In the genomic region with DNA sequence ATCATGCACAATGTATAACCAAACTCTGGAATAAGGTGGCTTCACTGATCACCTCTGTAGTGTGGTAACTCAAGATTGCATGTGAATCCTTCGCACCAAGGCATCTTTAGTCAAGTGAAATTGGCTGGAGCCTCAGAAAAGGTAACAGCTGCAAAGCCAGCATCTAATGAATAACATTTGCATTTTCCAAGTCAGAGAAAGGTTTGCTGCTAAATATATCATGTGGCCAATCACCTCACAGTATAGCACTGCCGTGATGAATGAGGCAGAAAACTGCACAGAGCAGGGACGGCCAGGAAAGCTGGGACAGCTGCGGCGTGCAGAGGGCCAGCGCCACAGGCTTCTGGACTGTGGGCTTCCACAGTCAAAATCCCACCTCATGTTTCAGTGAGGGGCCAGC, we compare ENCODE assay signal across 1 cellular context.
A peak's percentile ranks its signal among the peaks of the same experiment; 100 is the strongest.
TF ChIP-seq lines count a peak whose summit lies in the region.

No MANE protein-coding gene starts in this region.

TF ChIP-seq in GM12878, 131 proteins besides CTCF, POLR2A, EP300 and RAD21 (continues in another document):
- TF ChIP-seq KAT2A (conservative IDR thresholded peaks at IDR 0.05; ENCODE audit: control insufficient read depth, low read depth, low read length), result no peak
- TF ChIP-seq, protein P1, sequence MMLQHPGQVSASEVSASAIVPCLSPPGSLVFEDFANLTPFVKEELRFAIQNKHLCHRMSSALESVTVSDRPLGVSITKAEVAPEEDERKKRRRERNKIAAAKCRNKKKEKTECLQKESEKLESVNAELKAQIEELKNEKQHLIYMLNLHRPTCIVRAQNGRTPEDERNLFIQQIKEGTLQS (IDR thresholded peaks at IDR 0.05; ENCODE audit: borderline replicate concordance, extremely low read depth, low read depth, low read length), result no peak
- peak; percentile 31 for TF ChIP-seq MEF2B (IDR thresholded peaks at IDR 0.05; ENCODE audit: partially characterized antibody, poor library complexity, severe bottlenecking)
- no peak for TF ChIP-seq ESRRA (IDR thresholded peaks at IDR 0.05; ENCODE audit: low read length)
- TF ChIP-seq SUZ12 (IDR thresholded peaks at IDR 0.05; ENCODE audit: unreplicated experiment), result no peak
- no peak for TF ChIP-seq STAT3 (IDR thresholded peaks at IDR 0.05; ENCODE audit: low read depth, low read length)
- no peak for TF ChIP-seq NFYA (IDR thresholded peaks at IDR 0.05; ENCODE audit: borderline replicate concordance, low read depth, low read length)
- 0 out of 2 replicates have a peak, but pooled peaks have one; percentile 10 for TF ChIP-seq BCL11A (IDR thresholded peaks at IDR 0.05; ENCODE audit: low read depth, low read length)
- TF ChIP-seq SMARCA5 (IDR thresholded peaks at IDR 0.05), result no peak
- no peak for TF ChIP-seq BMI1 (IDR thresholded peaks at IDR 0.05; ENCODE audit: borderline replicate concordance)
- TF ChIP-seq KLF5 (IDR thresholded peaks at IDR 0.05; ENCODE audit: partially characterized antibody), result no peak
- TF ChIP-seq BACH1 (IDR thresholded peaks at IDR 0.05; ENCODE audit: borderline replicate concordance), result no peak
- TF ChIP-seq ASH2L (IDR thresholded peaks at IDR 0.05; ENCODE audit: borderline replicate concordance, low read depth), result no peak
- no peak for TF ChIP-seq CHD2 (IDR thresholded peaks at IDR 0.05; ENCODE audit: borderline replicate concordance, low read depth, low read length)
- TF ChIP-seq CREB1 (IDR thresholded peaks at IDR 0.05; ENCODE audit: low read depth), result no peak
- no peak for TF ChIP-seq EGR1 (IDR thresholded peaks at IDR 0.05; ENCODE audit: borderline replicate concordance in 1 of 2, low read depth in 2 of 2, low read length in 2 of 2)
- TF ChIP-seq TBL1XR1 (IDR thresholded peaks at IDR 0.05; ENCODE audit: low read depth, low read length), result no peak
- no peak for TF ChIP-seq STAT1 (conservative IDR thresholded peaks at IDR 0.05)
- no peak for TF ChIP-seq SIN3A (IDR thresholded peaks at IDR 0.05; ENCODE audit: low read depth, low read length)
- TF ChIP-seq WRNIP1 (IDR thresholded peaks at IDR 0.05; ENCODE audit: borderline replicate concordance, low read depth, low read length), result no peak
- TF ChIP-seq NR2C2 (IDR thresholded peaks at IDR 0.05; ENCODE audit: borderline replicate concordance, control insufficient read depth, insufficient read length, low read depth), result no peak
- no peak for TF ChIP-seq POLR2AphosphoS2 (IDR thresholded peaks at IDR 0.05; ENCODE audit: low read depth, low read length)
- TF ChIP-seq, protein P2, sequence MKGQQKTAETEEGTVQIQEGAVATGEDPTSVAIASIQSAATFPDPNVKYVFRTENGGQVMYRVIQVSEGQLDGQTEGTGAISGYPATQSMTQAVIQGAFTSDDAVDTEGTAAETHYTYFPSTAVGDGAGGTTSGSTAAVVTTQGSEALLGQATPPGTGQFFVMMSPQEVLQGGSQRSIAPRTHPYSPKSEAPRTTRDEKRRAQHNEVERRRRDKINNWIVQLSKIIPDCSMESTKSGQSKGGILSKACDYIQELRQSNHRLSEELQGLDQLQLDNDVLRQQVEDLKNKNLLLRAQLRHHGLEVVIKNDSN (IDR thresholded peaks at IDR 0.05; ENCODE audit: borderline replicate concordance, extremely low read length, insufficient read depth, low read depth, low read length), result no peak
- TF ChIP-seq POU2F2 (IDR thresholded peaks at IDR 0.05; ENCODE audit: borderline replicate concordance, low read depth, low read length), result peak; percentile 58; the same call in 1 of the 3 replicates
- TF ChIP-seq MYB (IDR thresholded peaks at IDR 0.05; ENCODE audit: borderline replicate concordance, low read depth, low read length), result no peak
- TF ChIP-seq YY1 (IDR thresholded peaks at IDR 0.05; ENCODE audit: low read depth, low read length), result no peak
- no peak for TF ChIP-seq SMC3 (IDR thresholded peaks at IDR 0.05; ENCODE audit: borderline replicate concordance, low read length)
- TF ChIP-seq IKZF1 (conservative IDR thresholded peaks at IDR 0.05), result 0 out of 2 replicates have a peak, but pooled peaks have one; percentile 31
- no peak for TF ChIP-seq JUNB (IDR thresholded peaks at IDR 0.05)
- no peak for TF ChIP-seq ZZZ3 (IDR thresholded peaks at IDR 0.05; ENCODE audit: control insufficient read depth, insufficient read length, low read depth)
- TF ChIP-seq GABPA (IDR thresholded peaks at IDR 0.05; ENCODE audit: low read depth), result no peak
- TF ChIP-seq EED (IDR thresholded peaks at IDR 0.05; ENCODE audit: low read depth), result 0 out of 2 replicates have a peak, but pooled peaks have one; percentile 43
- TF ChIP-seq, protein P3, sequence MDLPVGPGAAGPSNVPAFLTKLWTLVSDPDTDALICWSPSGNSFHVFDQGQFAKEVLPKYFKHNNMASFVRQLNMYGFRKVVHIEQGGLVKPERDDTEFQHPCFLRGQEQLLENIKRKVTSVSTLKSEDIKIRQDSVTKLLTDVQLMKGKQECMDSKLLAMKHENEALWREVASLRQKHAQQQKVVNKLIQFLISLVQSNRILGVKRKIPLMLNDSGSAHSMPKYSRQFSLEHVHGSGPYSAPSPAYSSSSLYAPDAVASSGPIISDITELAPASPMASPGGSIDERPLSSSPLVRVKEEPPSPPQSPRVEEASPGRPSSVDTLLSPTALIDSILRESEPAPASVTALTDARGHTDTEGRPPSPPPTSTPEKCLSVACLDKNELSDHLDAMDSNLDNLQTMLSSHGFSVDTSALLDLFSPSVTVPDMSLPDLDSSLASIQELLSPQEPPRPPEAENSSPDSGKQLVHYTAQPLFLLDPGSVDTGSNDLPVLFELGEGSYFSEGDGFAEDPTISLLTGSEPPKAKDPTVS (IDR thresholded peaks at IDR 0.05; ENCODE audit: low read depth, low read length), result no peak
- TF ChIP-seq POLR2AphosphoS5 (IDR thresholded peaks at IDR 0.05; ENCODE audit: low read length), result peak; percentile 48; the same call in 1 of the 2 replicates
- no peak for TF ChIP-seq TCF3 (IDR thresholded peaks at IDR 0.05; ENCODE audit: borderline replicate concordance, insufficient read depth, low read depth, low read length)
- TF ChIP-seq KDM1A (IDR thresholded peaks at IDR 0.05; ENCODE audit: borderline replicate concordance), result no peak
- TF ChIP-seq, protein P4, sequence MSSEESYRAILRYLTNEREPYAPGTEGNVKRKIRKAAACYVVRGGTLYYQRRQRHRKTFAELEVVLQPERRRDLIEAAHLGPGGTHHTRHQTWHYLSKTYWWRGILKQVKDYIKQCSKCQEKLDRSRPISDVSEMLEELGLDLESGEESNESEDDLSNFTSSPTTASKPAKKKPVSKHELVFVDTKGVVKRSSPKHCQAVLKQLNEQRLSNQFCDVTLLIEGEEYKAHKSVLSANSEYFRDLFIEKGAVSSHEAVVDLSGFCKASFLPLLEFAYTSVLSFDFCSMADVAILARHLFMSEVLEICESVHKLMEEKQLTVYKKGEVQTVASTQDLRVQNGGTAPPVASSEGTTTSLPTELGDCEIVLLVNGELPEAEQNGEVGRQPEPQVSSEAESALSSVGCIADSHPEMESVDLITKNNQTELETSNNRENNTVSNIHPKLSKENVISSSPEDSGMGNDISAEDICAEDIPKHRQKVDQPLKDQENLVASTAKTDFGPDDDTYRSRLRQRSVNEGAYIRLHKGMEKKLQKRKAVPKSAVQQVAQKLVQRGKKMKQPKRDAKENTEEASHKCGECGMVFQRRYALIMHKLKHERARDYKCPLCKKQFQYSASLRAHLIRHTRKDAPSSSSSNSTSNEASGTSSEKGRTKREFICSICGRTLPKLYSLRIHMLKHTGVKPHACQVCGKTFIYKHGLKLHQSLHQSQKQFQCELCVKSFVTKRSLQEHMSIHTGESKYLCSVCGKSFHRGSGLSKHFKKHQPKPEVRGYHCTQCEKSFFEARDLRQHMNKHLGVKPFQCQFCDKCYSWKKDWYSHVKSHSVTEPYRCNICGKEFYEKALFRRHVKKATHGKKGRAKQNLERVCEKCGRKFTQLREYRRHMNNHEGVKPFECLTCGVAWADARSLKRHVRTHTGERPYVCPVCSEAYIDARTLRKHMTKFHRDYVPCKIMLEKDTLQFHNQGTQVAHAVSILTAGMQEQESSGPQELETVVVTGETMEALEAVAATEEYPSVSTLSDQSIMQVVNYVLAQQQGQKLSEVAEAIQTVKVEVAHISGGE (CRISPR knock-in tag; IDR thresholded peaks at IDR 0.05), result no peak
- TF ChIP-seq TCF7 (IDR thresholded peaks at IDR 0.05; ENCODE audit: borderline replicate concordance), result no peak
- no peak for TF ChIP-seq HDAC2 (IDR thresholded peaks at IDR 0.05)
- no peak for TF ChIP-seq HDAC6 (IDR thresholded peaks at IDR 0.05; ENCODE audit: unreplicated experiment)
- no peak for TF ChIP-seq EZH2 (IDR thresholded peaks at IDR 0.05; ENCODE audit: borderline replicate concordance, control insufficient read depth, low read depth, low read length)
- TF ChIP-seq NFIC (IDR thresholded peaks at IDR 0.05; ENCODE audit: low read depth, low read length), result peak; percentile 51; the same call in 1 of the 2 replicates
- TF ChIP-seq HDGF (IDR thresholded peaks at IDR 0.05), result no peak
- TF ChIP-seq, protein P5, sequence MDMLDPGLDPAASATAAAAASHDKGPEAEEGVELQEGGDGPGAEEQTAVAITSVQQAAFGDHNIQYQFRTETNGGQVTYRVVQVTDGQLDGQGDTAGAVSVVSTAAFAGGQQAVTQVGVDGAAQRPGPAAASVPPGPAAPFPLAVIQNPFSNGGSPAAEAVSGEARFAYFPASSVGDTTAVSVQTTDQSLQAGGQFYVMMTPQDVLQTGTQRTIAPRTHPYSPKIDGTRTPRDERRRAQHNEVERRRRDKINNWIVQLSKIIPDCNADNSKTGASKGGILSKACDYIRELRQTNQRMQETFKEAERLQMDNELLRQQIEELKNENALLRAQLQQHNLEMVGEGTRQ (IDR thresholded peaks at IDR 0.05; ENCODE audit: borderline replicate concordance, low read depth, low read length), result no peak
- TF ChIP-seq NR2F1 (conservative IDR thresholded peaks at IDR 0.05), result no peak
- TF ChIP-seq, protein P6, sequence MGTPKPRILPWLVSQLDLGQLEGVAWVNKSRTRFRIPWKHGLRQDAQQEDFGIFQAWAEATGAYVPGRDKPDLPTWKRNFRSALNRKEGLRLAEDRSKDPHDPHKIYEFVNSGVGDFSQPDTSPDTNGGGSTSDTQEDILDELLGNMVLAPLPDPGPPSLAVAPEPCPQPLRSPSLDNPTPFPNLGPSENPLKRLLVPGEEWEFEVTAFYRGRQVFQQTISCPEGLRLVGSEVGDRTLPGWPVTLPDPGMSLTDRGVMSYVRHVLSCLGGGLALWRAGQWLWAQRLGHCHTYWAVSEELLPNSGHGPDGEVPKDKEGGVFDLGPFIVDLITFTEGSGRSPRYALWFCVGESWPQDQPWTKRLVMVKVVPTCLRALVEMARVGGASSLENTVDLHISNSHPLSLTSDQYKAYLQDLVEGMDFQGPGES (IDR thresholded peaks at IDR 0.05), result no peak
- TF ChIP-seq, protein P7, sequence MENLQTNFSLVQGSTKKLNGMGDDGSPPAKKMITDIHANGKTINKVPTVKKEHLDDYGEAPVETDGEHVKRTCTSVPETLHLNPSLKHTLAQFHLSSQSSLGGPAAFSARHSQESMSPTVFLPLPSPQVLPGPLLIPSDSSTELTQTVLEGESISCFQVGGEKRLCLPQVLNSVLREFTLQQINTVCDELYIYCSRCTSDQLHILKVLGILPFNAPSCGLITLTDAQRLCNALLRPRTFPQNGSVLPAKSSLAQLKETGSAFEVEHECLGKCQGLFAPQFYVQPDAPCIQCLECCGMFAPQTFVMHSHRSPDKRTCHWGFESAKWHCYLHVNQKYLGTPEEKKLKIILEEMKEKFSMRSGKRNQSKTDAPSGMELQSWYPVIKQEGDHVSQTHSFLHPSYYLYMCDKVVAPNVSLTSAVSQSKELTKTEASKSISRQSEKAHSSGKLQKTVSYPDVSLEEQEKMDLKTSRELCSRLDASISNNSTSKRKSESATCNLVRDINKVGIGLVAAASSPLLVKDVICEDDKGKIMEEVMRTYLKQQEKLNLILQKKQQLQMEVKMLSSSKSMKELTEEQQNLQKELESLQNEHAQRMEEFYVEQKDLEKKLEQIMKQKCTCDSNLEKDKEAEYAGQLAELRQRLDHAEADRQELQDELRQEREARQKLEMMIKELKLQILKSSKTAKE (IDR thresholded peaks at IDR 0.05; ENCODE audit: low read depth, poor library complexity, severe bottlenecking), result no peak
- no peak for TF ChIP-seq SPI1 (IDR thresholded peaks at IDR 0.05; ENCODE audit: borderline replicate concordance, insufficient read depth, low read depth, low read length)
- TF ChIP-seq NFXL1 (IDR thresholded peaks at IDR 0.05; ENCODE audit: borderline replicate concordance), result no peak
- TF ChIP-seq MYC (IDR thresholded peaks at IDR 0.05; ENCODE audit: insufficient read depth, insufficient read length, insufficient replicate concordance, low read length, severe bottlenecking), result no peak
- 0 out of 2 replicates have a peak, but pooled peaks have one; percentile 30 for TF ChIP-seq FOXM1 (IDR thresholded peaks at IDR 0.05; ENCODE audit: low read depth, low read length)
- no peak for TF ChIP-seq ETV6 (conservative IDR thresholded peaks at IDR 0.05 in 1 of 2, IDR thresholded peaks at IDR 0.05 in 1 of 2; ENCODE audit: borderline replicate concordance in 1 of 2, low read depth in 1 of 2)
- no peak for TF ChIP-seq NR2C1 (IDR thresholded peaks at IDR 0.05)
- TF ChIP-seq, protein P8, sequence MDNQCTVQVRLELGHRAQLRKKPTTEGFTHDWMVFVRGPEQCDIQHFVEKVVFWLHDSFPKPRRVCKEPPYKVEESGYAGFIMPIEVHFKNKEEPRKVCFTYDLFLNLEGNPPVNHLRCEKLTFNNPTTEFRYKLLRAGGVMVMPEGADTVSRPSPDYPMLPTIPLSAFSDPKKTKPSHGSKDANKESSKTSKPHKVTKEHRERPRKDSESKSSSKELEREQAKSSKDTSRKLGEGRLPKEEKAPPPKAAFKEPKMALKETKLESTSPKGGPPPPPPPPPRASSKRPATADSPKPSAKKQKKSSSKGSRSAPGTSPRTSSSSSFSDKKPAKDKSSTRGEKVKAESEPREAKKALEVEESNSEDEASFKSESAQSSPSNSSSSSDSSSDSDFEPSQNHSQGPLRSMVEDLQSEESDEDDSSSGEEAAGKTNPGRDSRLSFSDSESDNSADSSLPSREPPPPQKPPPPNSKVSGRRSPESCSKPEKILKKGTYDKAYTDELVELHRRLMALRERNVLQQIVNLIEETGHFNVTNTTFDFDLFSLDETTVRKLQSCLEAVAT (IDR thresholded peaks at IDR 0.05), result no peak
- TF ChIP-seq, protein P9, sequence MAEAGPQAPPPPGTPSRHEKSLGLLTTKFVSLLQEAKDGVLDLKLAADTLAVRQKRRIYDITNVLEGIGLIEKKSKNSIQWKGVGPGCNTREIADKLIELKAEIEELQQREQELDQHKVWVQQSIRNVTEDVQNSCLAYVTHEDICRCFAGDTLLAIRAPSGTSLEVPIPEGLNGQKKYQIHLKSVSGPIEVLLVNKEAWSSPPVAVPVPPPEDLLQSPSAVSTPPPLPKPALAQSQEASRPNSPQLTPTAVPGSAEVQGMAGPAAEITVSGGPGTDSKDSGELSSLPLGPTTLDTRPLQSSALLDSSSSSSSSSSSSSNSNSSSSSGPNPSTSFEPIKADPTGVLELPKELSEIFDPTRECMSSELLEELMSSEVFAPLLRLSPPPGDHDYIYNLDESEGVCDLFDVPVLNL (IDR thresholded peaks at IDR 0.05; ENCODE audit: low read depth, low read length), result no peak
